In the genomic region with DNA sequence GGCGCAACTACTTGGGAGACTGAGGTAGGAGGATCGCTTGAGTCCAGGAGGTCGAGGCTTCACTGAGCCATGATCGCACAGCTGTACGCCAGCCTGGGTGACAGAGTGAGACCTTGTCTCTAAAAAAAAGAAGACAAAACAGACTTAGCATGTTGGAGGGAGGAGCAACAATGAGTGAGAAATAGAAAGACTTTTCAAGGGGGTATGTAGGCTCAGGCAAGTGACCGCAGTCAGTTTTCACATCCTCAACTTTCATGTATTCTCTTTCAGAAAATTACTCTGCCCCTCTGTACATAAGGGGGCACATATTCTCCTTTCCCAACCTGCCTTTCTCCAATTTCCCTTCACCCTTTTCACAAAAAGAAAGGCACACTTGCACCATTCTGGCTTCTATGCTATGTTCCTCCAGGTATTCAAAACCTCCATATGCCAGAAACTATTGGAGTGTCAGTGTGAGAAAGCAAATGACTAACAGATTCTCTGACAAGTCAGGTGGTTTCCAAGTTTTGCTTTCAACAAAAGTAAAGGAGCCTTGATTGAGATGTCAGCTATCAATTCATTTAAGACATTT, we compare ENCODE assay signal across 14 cellular contexts. TPM values are rescaled to one million over a fixed set of nuclear protein-coding genes. Genes with fewer than 3 reads are reported as not detected.
DNase-seq lines count a peak whose midpoint lies in the region; ATAC-seq and TF ChIP-seq lines count a peak whose summit lies in the region.
"Had no signal": no experiment of that assay in that cellular context is flagged by ENCODE, and none has a peak within 500 bp of the region (broad histone marks: within the 10 kb centered on the region; RNA-seq: fewer than 3 reads in every experiment).

No MANE protein-coding gene starts in this region.

- H3K27me3 ChIP-seq in right lobe of liver, result no peaks in the 10 kb centered on the region
- H3K27me3 ChIP-seq: adrenal gland had no signal

- peak; percentile 83 for ATAC-seq in GM19351 (IDR thresholded peaks at IDR 0.05; ENCODE audit: unreplicated experiment)
- ATAC-seq in HG02798 (IDR thresholded peaks at IDR 0.05; ENCODE audit: poor library complexity, unreplicated experiment), result peak; percentile 56
- ATAC-seq in HG03521 (IDR thresholded peaks at IDR 0.05; ENCODE audit: unreplicated experiment), result peak; percentile 75
- ATAC-seq in right lobe of liver, result no peak
- ATAC-seq in omental fat pad (ENCODE audit: low FRiP score), result no peak
- ATAC-seq: WTC11 had no signal

- H3K4me3 ChIP-seq in right lobe of liver, result no peak overlapping the region
- H3K4me3 ChIP-seq: adrenal gland, skin epidermis had no signal

- intact Hi-C loops in right lobe of liver (cut with DNase I), result loop anchor here in 1 of 2 donors (10.0 kb wide), 1 partner anchor 56 kb away; no protein-coding TSS in a partner anchor

- H3K27ac ChIP-seq in right lobe of liver, result no peak overlapping the region
- H3K27ac ChIP-seq: adrenal gland, skin epidermis had no signal

- in situ Hi-C loops in GM13976 (cut with MboI; ENCODE audit: low sequenced_read_pairs, unreplicated experiment), result no loop called here

- TF ChIP-seq POLR2A in right lobe of liver (IDR thresholded peaks at IDR 0.05), result no peak

- H3K4me1 ChIP-seq in right lobe of liver, result no peaks in the 10 kb centered on the region

- peak; percentile 17 for DNase-seq in GM13976 (ENCODE audit: low spot score)
- DNase-seq in NCI-H345 (lab: John Stamatoyannopoulos, UW), result no peak
- no peak for DNase-seq in right lobe of liver
- no peak for DNase-seq in AG08395 (ENCODE audit: low spot score)
- DNase-seq in omental fat pad (ENCODE audit: low spot score), result no peak
- DNase-seq: adrenal gland; naive B cell; NCI-H187; stimulated activated CD8-positive, alpha-beta memory T cell treated with anti-CD3 and anti-CD28 coated beads, Interleukin-4, amount 100 ng/mL, for 48 hours had no signal

- no peaks in the 10 kb centered on the region for H3K9me3 ChIP-seq in right lobe of liver
- H3K9me3 ChIP-seq: adrenal gland had no signal

- peaks cover 0 to 3% (median 0%) of the 10 kb centered on the region in 4 donors for H3K36me3 ChIP-seq in right lobe of liver

- WGBS in right lobe of liver (ENCODE audit: insufficient coverage, low coverage, low lambda C conversion rate, missing lambda C conversion rate), result 92% methylated on average over 2 of the region's 6 CpGs

- TF ChIP-seq CTCF in GM13976 (IDR thresholded peaks at IDR 0.05; ENCODE audit: borderline replicate concordance, control extremely low read depth, extremely low read depth, insufficient read depth, missing control alignments) (no peak), right lobe of liver (IDR thresholded peaks at IDR 0.05) (no peak), omental fat pad (IDR thresholded peaks at IDR 0.05) (no peak)

RNA-seq across cellular contexts. Expression of gene NSUN3, which starts 7.6 kb away (rescaled TPM):
- 1 to 10 TPM; 4.9 to 6.2 (median 5.6) TPM for total RNA-seq in right lobe of liver
- total RNA-seq in omental fat pad, result 10 to 100 TPM in 2 of 4 donors, 1 to 10 TPM in 2; 5.6 to 10.2 (median 9.1) TPM

RNA-seq across cellular contexts. Expression of gene DHFR2, which starts 7.7 kb away (rescaled TPM):
- 1 to 10 TPM; 3.3 to 5.7 (median 4.1) TPM for total RNA-seq in right lobe of liver
- 1 to 10 TPM; 2.8 to 4.9 (median 3.6) TPM for total RNA-seq in omental fat pad

RNA-seq across cellular contexts. Expression of gene STX19, which starts 42.0 kb away (rescaled TPM):
- total RNA-seq in right lobe of liver, result not detected
- not detected for total RNA-seq in omental fat pad
- total RNA-seq: adrenal gland, WTC11 had no signal

Comparison
In these comparisons a context has a peak if more than half of its experiments do, and no peak if none do; other contexts are left out.
1. ATAC-seq: peak in GM19351 (single experiment), HG02798 (single experiment) and HG03521 (single experiment); none in right lobe of liver (0 of 4) and omental fat pad (single experiment).